ENCODE assay signal across 9 cellular contexts in genomic region chr1:211329764-211330201, GRCh38. TPM values are rescaled to one million over a fixed set of nuclear protein-coding genes. Genes with fewer than 3 reads are reported as not detected.
A peak's percentile ranks its signal among the peaks of the same experiment; 100 is the strongest.
DNase-seq lines count a peak whose midpoint lies in the region; ATAC-seq lines count a peak whose summit lies in the region.
"Had no signal": no experiment of that assay in that cellular context is flagged by ENCODE, and none has a peak within 500 bp of the region (broad histone marks: within the 10 kb centered on the region; RNA-seq: fewer than 3 reads in every experiment).

No MANE protein-coding gene starts in this region.

- ATAC-seq in GM19455 (IDR thresholded peaks at IDR 0.05; ENCODE audit: unreplicated experiment) (peak; percentile 50), HG03432 (IDR thresholded peaks at IDR 0.05; ENCODE audit: unreplicated experiment) (peak; percentile 42), Right ventricle myocardium inferior (no peak), left ventricle myocardium superior (no peak)

- intact Hi-C loops in Right ventricle myocardium inferior (cut with DNase I) (loop anchor here (5.0 to 10.0 kb wide), 2 partner anchors 53 to 145 kb away; no protein-coding TSS in a partner anchor), left ventricle myocardium superior (cut with micrococcal nuclease) (no loop called here)

- H3K27ac ChIP-seq in caudate nucleus (ENCODE audit: low read depth, low read length): peak overlapping the region; percentile 41
- H3K27ac ChIP-seq: GM23248 had no signal

- peak overlapping the region; percentile 9; the same call in 1 of the 2 replicates for H3K4me3 ChIP-seq in GM08714 (ENCODE audit: low read length)
- H3K4me3 ChIP-seq: GM23248 had no signal

- DNase-seq in caudate nucleus (lab: John Stamatoyannopoulos, UW) (no peak), Right ventricle myocardium inferior (ENCODE audit: missing footprints) (no peak), COR-L47 (lab: John Stamatoyannopoulos, UW) (no peak), left ventricle myocardium superior (no peak)
- DNase-seq in stimulated activated CD4-positive, alpha-beta T cell treated with anti-CD3 and anti-CD28 coated beads, Interleukin-1b, Interleukin-23, amount 100 ng/mL, for 48 hours: no peak

RNA-seq across cellular contexts. Expression of gene TRAF5, which starts 3.1 kb away (rescaled TPM):
- total RNA-seq in Right ventricle myocardium inferior (2.1 TPM), left ventricle myocardium superior (2.4 TPM)

Comparison
In these comparisons a context has a peak if more than half of its experiments do, and no peak if none do; other contexts are left out.
1. ATAC-seq: peak in GM19455 (single experiment) and HG03432 (single experiment); none in Right ventricle myocardium inferior (single experiment) and left ventricle myocardium superior (single experiment).